ENCODE assay signal across 11 cellular contexts in the genomic region with DNA sequence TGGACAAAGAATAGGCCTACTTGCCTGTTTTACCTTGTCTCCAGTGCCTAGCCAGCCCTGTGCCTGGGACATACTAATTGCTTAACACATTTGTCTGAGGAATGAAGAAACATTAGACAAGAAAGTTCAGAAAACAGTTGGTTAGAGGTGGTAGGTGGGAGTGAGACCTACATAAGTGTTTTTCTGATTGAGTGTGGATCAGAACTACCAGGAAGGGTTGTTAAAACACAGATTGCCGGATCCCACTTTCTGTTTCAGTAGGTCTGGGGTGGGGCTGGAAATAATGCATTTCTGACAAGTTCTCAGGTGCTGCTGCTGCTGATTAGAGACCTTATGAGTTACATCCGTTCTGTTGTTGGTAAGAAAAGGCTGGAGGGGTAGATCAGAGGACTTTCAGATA.
A peak's percentile ranks its signal among the peaks of the same experiment; 100 is the strongest.
DNase-seq lines count a peak whose midpoint lies in the region.
"Had no signal": no experiment of that assay in that cellular context is flagged by ENCODE, and none has a peak within 500 bp of the region (broad histone marks: within the 10 kb centered on the region; RNA-seq: fewer than 3 reads in every experiment).

No MANE protein-coding gene starts in this region.

- DNase-seq in stimulated activated CD4-positive, alpha-beta T cell treated with anti-CD3 and anti-CD28 coated beads, Interleukin-12 subunit alpha, Interleukin-12 subunit beta, amount 100 ng/mL, for 4 hours: peak; percentile 10
- no peak for DNase-seq in stimulated activated CD4-positive, alpha-beta T cell treated with anti-CD3 and anti-CD28 coated beads, Interleukin-2, amount 100 ng/mL, for 48 hours
- DNase-seq in activated effector memory CD4-positive, alpha-beta T cell treated with Interleukin-2 at 50 U/mL for 16 hours: no peak
- DNase-seq in epidermal melanocyte (ENCODE audit: insufficient read length, low spot score): no peak
- DNase-seq in middle frontal gyrus (ENCODE audit: extremely low spot score, low spot score): no peak
- DNase-seq in DMS53 (lab: John Stamatoyannopoulos, UW): no peak
- DNase-seq: cerebellar nuclear complex, GOT3 had no signal

- H3K4me3 ChIP-seq in HUES6 (ENCODE audit: low read depth, low read length) (no peak overlapping the region), iPS-18a (ENCODE audit: low read length) (no peak overlapping the region)
- H3K4me3 ChIP-seq: right atrium auricular region had no signal

- H3K27ac ChIP-seq in HUES6 (ENCODE audit: low read depth, low read length) (peak overlapping the region; percentile 52), iPS-18a (ENCODE audit: low read length) (peak overlapping the region; percentile 54)
- H3K27ac ChIP-seq: right atrium auricular region had no signal

- peaks cover 45% of the 10 kb centered on the region for H3K4me1 ChIP-seq in HUES6 (ENCODE audit: control insufficient read depth, insufficient read depth, low read length)
- peaks cover 54% of the 10 kb centered on the region for H3K4me1 ChIP-seq in iPS-18a (ENCODE audit: control insufficient read depth, low read depth, low read length)

- no peaks in the 10 kb centered on the region for H3K9me3 ChIP-seq in HUES6 (ENCODE audit: control insufficient read depth, insufficient read depth, low read depth, low read length)
- H3K9me3 ChIP-seq in iPS-18a (ENCODE audit: control insufficient read depth, low read depth, low read length): no peaks in the 10 kb centered on the region
- H3K9me3 ChIP-seq: right atrium auricular region had no signal

- H3K9ac ChIP-seq in HUES6 (ENCODE audit: low read length) (no peak overlapping the region), iPS-18a (ENCODE audit: low read length) (no peak overlapping the region)

- H3K36me3 ChIP-seq in HUES6 (ENCODE audit: control insufficient read depth, insufficient read depth, low read length) (no peaks in the 10 kb centered on the region), iPS-18a (ENCODE audit: control insufficient read depth, low read depth, low read length) (no peaks in the 10 kb centered on the region)
- H3K36me3 ChIP-seq: right atrium auricular region had no signal

- no peaks in the 10 kb centered on the region; the same call in 1 of the 2 replicates for H3K27me3 ChIP-seq in HUES6 (ENCODE audit: control insufficient read depth, insufficient read depth, low read length)
- no peaks in the 10 kb centered on the region for H3K27me3 ChIP-seq in iPS-18a (ENCODE audit: control insufficient read depth, insufficient read depth, low read length)
- H3K27me3 ChIP-seq: right atrium auricular region had no signal
